In the genomic region with DNA sequence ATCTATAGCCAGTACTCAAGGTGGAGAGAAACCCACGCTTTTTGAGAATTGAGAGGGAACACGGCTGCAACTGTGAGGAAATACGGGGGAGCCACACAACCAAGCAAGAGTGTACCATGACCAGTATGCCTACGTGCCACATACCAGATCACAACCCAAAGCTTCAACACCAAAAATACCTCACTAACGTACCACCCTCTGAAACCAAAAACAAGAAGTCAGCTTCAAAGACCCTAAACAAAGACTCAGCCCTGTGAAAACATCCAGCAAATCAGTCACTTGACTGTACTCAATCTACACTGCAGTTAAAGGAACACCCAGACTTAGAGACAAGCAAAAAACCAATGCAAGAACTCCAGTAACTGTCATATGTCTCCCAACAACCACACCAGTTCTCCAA, we compare ENCODE assay signal across 1 cellular context.
TF ChIP-seq lines count a peak whose summit lies in the region.

No MANE protein-coding gene starts in this region.

TF ChIP-seq in GM23338, 12 proteins besides CTCF, POLR2A, EP300 and RAD21:
- TF ChIP-seq EZH2 (IDR thresholded peaks at IDR 0.05; ENCODE audit: low read depth, unreplicated experiment) (no peak), STAT1 (IDR thresholded peaks at IDR 0.05; ENCODE audit: unreplicated experiment) (no peak)
- TF ChIP-seq, protein P1, sequence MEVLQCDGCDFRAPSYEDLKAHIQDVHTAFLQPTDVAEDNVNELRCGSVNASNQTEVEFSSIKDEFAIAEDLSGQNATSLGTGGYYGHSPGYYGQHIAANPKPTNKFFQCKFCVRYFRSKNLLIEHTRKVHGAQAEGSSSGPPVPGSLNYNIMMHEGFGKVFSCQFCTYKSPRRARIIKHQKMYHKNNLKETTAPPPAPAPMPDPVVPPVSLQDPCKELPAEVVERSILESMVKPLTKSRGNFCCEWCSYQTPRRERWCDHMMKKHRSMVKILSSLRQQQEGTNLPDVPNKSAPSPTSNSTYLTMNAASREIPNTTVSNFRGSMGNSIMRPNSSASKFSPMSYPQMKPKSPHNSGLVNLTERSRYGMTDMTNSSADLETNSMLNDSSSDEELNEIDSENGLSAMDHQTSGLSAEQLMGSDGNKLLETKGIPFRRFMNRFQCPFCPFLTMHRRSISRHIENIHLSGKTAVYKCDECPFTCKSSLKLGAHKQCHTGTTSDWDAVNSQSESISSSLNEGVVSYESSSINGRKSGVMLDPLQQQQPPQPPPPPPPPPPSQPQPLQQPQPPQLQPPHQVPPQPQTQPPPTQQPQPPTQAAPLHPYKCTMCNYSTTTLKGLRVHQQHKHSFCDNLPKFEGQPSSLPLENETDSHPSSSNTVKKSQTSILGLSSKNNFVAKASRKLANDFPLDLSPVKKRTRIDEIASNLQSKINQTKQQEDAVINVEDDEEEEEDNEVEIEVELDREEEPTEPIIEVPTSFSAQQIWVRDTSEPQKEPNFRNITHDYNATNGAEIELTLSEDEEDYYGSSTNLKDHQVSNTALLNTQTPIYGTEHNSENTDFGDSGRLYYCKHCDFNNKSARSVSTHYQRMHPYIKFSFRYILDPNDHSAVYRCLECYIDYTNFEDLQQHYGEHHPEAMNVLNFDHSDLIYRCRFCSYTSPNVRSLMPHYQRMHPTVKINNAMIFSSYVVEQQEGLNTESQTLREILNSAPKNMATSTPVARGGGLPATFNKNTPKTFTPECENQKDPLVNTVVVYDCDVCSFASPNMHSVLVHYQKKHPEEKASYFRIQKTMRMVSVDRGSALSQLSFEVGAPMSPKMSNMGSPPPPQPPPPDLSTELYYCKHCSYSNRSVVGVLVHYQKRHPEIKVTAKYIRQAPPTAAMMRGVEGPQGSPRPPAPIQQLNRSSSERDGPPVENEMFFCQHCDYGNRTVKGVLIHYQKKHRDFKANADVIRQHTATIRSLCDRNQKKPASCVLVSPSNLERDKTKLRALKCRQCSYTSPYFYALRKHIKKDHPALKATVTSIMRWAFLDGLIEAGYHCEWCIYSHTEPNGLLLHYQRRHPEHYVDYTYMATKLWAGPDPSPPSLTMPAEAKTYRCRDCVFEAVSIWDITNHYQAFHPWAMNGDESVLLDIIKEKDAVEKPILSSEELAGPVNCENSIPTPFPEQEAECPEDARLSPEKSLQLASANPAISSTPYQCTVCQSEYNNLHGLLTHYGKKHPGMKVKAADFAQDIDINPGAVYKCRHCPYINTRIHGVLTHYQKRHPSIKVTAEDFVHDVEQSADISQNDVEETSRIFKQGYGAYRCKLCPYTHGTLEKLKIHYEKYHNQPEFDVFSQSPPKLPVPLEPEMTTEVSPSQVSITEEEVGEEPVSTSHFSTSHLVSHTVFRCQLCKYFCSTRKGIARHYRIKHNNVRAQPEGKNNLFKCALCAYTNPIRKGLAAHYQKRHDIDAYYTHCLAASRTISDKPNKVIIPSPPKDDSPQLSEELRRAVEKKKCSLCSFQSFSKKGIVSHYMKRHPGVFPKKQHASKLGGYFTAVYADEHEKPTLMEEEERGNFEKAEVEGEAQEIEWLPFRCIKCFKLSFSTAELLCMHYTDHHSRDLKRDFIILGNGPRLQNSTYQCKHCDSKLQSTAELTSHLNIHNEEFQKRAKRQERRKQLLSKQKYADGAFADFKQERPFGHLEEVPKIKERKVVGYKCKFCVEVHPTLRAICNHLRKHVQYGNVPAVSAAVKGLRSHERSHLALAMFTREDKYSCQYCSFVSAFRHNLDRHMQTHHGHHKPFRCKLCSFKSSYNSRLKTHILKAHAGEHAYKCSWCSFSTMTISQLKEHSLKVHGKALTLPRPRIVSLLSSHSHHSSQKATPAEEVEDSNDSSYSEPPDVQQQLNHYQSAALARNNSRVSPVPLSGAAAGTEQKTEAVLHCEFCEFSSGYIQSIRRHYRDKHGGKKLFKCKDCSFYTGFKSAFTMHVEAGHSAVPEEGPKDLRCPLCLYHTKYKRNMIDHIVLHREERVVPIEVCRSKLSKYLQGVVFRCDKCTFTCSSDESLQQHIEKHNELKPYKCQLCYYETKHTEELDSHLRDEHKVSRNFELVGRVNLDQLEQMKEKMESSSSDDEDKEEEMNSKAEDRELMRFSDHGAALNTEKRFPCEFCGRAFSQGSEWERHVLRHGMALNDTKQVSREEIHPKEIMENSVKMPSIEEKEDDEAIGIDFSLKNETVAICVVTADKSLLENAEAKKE (CRISPR knock-in tag; IDR thresholded peaks at IDR 0.05) = no peak
